In genomic region chr12:32755051-32755653, GRCh38 we compare ENCODE assay signal across 8 cellular contexts. TPM values are rescaled to one million over a fixed set of nuclear protein-coding genes. Genes with fewer than 3 reads are reported as not detected.
A peak's percentile ranks its signal among the peaks of the same experiment; 100 is the strongest.
DNase-seq lines count a peak whose midpoint lies in the region; ATAC-seq and TF ChIP-seq lines count a peak whose summit lies in the region.

No MANE protein-coding gene starts in this region.

- H3K36me3 Mint-ChIP-seq in activated T-helper 17 cell treated with anti-CD3 and anti-CD28 coated beads, Interleukin-2, amount 50 U/mL, for 72 hours (ENCODE audit: low read depth): peaks cover 43% of the 10 kb centered on the region
- H3K36me3 Mint-ChIP-seq in neural crest cell (ENCODE audit: low read depth): no peaks in the 10 kb centered on the region

- POLR2A ChIA-PET in Panc1 (lab: Charles Lee): interaction anchor here (0.6 to 0.9 kb wide), 6 partner anchors 8 to 1505 kb away, joined by 3 to 12 read pairs (median 3); no protein-coding TSS in a partner anchor

- H3K4me1 Mint-ChIP-seq in activated T-helper 17 cell treated with anti-CD3 and anti-CD28 coated beads, Interleukin-2, amount 50 U/mL, for 72 hours: peaks cover 10% of the 10 kb centered on the region
- peaks cover 19% of the 10 kb centered on the region for H3K4me1 Mint-ChIP-seq in neural crest cell

- intact Hi-C loops in Panc1 (cut with micrococcal nuclease; ENCODE audit: unreplicated experiment) (no loop called here), stomach (cut with DNase I; ENCODE audit: low total_unique reads) (loop anchor here (5.0 to 10.0 kb wide), 2 partner anchors 170 to 1262 kb away; no protein-coding TSS in a partner anchor)

- TF ChIP-seq CTCF in Panc1 (IDR thresholded peaks at IDR 0.05) (peak; percentile 96), neural crest cell (conservative IDR thresholded peaks at IDR 0.05) (peak; percentile 96), stomach (IDR thresholded peaks at IDR 0.05) (peak in 5 of 7 experiments; percentile 39 to 66 (median 46))

- peak overlapping the region; percentile 87 for H3K27ac Mint-ChIP-seq in activated T-helper 17 cell treated with anti-CD3 and anti-CD28 coated beads, Interleukin-2, amount 50 U/mL, for 72 hours
- H3K27ac Mint-ChIP-seq in neural crest cell (ENCODE audit: unreplicated experiment): peak overlapping the region; percentile 76

- H3K9me3 Mint-ChIP-seq in activated T-helper 17 cell treated with anti-CD3 and anti-CD28 coated beads, Interleukin-2, amount 50 U/mL, for 72 hours: no peaks in the 10 kb centered on the region
- H3K9me3 Mint-ChIP-seq in neural crest cell: no peaks in the 10 kb centered on the region

- ATAC-seq in GM21526 (IDR thresholded peaks at IDR 0.05; ENCODE audit: low FRiP score, unreplicated experiment) (peak; percentile 75), Panc1 (peak; percentile 78)
- peak; percentile 67 for ATAC-seq in activated T-helper 17 cell treated with anti-CD3 and anti-CD28 coated beads, Interleukin-2, amount 50 U/mL, for 72 hours (replicated peaks)

- DNase-seq in DMS153 treated with DMSO at 0.1 percent for 48 hours (lab: John Stamatoyannopoulos, UW; ENCODE audit: unreplicated experiment): peak; percentile 59
- DNase-seq in Panc1 (ENCODE audit: low read depth, low spot score): peak; percentile 81
- peak; percentile 74 for DNase-seq in fibroblast of the conjunctiva (ENCODE audit: low read depth)
- DNase-seq in neural crest cell (ENCODE audit: low read depth, low spot score): peak; percentile 73
- peak; percentile 72 for DNase-seq in stomach

- BruUV-seq in Panc1 (replicated peaks; lab: Mats Ljungman, UMichigan): no TSS peak

- peaks cover 38% of the 10 kb centered on the region for H3K36me3 ChIP-seq in HUES64 (ENCODE audit: insufficient read depth, low read length)
- peaks cover 24% of the 10 kb centered on the region for H3K36me3 ChIP-seq in Panc1 (ENCODE audit: control insufficient read depth, insufficient read depth, low read length)
- peaks cover 22 to 38% (median 34%) of the 10 kb centered on the region in 4 donors for H3K36me3 ChIP-seq in stomach

- CTCF ChIA-PET in Panc1 (lab: Charles Lee): interaction anchor here (0.6 to 1.5 kb wide), 10 partner anchors 14 to 1284 kb away, joined by 3 to 9 read pairs (median 4); no protein-coding TSS in a partner anchor

- H3K27me3 ChIP-seq in HUES64 (ENCODE audit: insufficient read depth, low read length) (no peaks in the 10 kb centered on the region), Panc1 (ENCODE audit: control insufficient read depth, insufficient read depth, low read length) (peaks cover 6% of the 10 kb centered on the region; the same call in 1 of the 2 replicates), stomach (no peaks in the 10 kb centered on the region)

- no peak for TF ChIP-seq POLR2A in stomach (IDR thresholded peaks at IDR 0.05)

- H3K4me1 ChIP-seq in HUES64 (ENCODE audit: insufficient read depth, low read length) (peaks cover 15% of the 10 kb centered on the region), Panc1 (ENCODE audit: control insufficient read depth, insufficient read depth, low read length) (peaks cover 10% of the 10 kb centered on the region), stomach (peaks cover 11 to 28% (median 20%) of the 10 kb centered on the region in 4 donors)

- no peaks in the 10 kb centered on the region for H3K27me3 Mint-ChIP-seq in activated T-helper 17 cell treated with anti-CD3 and anti-CD28 coated beads, Interleukin-2, amount 50 U/mL, for 72 hours
- peaks cover 2% of the 10 kb centered on the region for H3K27me3 Mint-ChIP-seq in neural crest cell (ENCODE audit: low read depth)

- H3K9ac ChIP-seq in HUES64 (ENCODE audit: low read depth, low read length): peak overlapping the region; percentile 95

- WGBS in HUES64: under 1% methylated on average over 40 of the region's 40 CpGs
- 0 to 1% (median 0%) methylated on average over 18 to 40 of the region's 40 CpGs for WGBS in stomach, 5 donors

- H3K27ac ChIP-seq in HUES64 (ENCODE audit: low read depth, low read length) (peak overlapping the region; percentile 79), Panc1 (ENCODE audit: low read length) (peak overlapping the region; percentile 99), stomach (peak overlapping the region; percentile 45 to 94 (median 87))

- in situ Hi-C loops in Panc1 (cut with HindIII; ENCODE audit: low pct_unique_long_range_greater_than_20kb, low sequenced_read_pairs): no loop called here

- TF ChIP-seq EP300 in stomach (IDR thresholded peaks at IDR 0.05): no peak

- H3K9me3 ChIP-seq in HUES64 (ENCODE audit: insufficient read depth, low read depth, low read length): no peaks in the 10 kb centered on the region
- H3K9me3 ChIP-seq in Panc1 (ENCODE audit: control insufficient read depth, insufficient read depth, low read depth, low read length): no peaks in the 10 kb centered on the region
- no peaks in the 10 kb centered on the region for H3K9me3 ChIP-seq in stomach

- H3K4me3 ChIP-seq in HUES64 (ENCODE audit: low read length) (peak overlapping the region; percentile 86), Panc1 (ENCODE audit: low read depth in 2 of 2, low read length in 2 of 2) (peak overlapping the region; percentile 93 to 98), stomach (peak overlapping the region; percentile 79 to 98 (median 90))

- H3K4me3 Mint-ChIP-seq in activated T-helper 17 cell treated with anti-CD3 and anti-CD28 coated beads, Interleukin-2, amount 50 U/mL, for 72 hours: peak overlapping the region; percentile 94
- peak overlapping the region; percentile 89 for H3K4me3 Mint-ChIP-seq in neural crest cell

RNA-seq across cellular contexts. Expression of gene YARS2, which starts 0.5 kb away (rescaled TPM):
- polyA plus RNA-seq in HUES64 (2013, experiment 1 of 2): 34.2 TPM
- 40.6 TPM for polyA plus RNA-seq in HUES64 (2013, experiment 2 of 2)
- total RNA-seq in Panc1 (2021; ENCODE audit: unreplicated experiment): 28.0 TPM
- polyA plus RNA-seq in Panc1 (2012; ENCODE audit: insufficient read length): 26.4 TPM
- total RNA-seq in activated T-helper 17 cell treated with anti-CD3 and anti-CD28 coated beads, Interleukin-2, amount 50 U/mL, for 72 hours: 10 to 100 TPM; 19.0 to 37.6 TPM
- 25.3 and 30.0 TPM in 2 replicates for total RNA-seq in neural crest cell
- total RNA-seq in stomach: 10 to 100 TPM in 3 of 5 donors, under 1 TPM in 2; 0.58 to 22.6 (median 10.7) TPM
- 10 to 100 TPM in 2 of 3 donors, 1 to 10 TPM in 1; 8.6 to 17.9 (median 13.4) TPM for polyA plus RNA-seq in stomach

Comparison
In these comparisons a context has a peak if more than half of its experiments do, and no peak if none do; other contexts are left out.
1. Peak in every context shown above with its lines: DNase-seq, ATAC-seq, H3K4me3 ChIP-seq and H3K27ac ChIP-seq.
2. CTCF ChIP-seq: peak in every context shown above with its lines; median percentile 96 in Panc1; 96 in neural crest cell; 46 in stomach.